9 cellular contexts compared by ENCODE assay signal in genomic region chr11:111097191-111097590, GRCh38.
DNase-seq lines count a peak whose midpoint lies in the region; ATAC-seq and TF ChIP-seq lines count a peak whose summit lies in the region.
"Had no signal": no experiment of that assay in that cellular context is flagged by ENCODE, and none has a peak within 500 bp of the region (broad histone marks: within the 10 kb centered on the region; RNA-seq: fewer than 3 reads in every experiment).

No MANE protein-coding gene starts in this region.

- H3K36me3 Mint-ChIP-seq in activated T-helper 1 cell treated with anti-CD3 and anti-CD28 coated beads, Interleukin-12 subunit alpha, Interleukin-12 subunit beta, Interleukin-2, Interleukin-4 antibody, amounts not matched to agents 30 ng/mL and 10 ng/mL and 1 ng/mL, durations not matched to agents 14 hours and 24 hours and 36 hours (ENCODE audit: low read depth) = no peaks in the 10 kb centered on the region

- H3K27ac Mint-ChIP-seq in activated T-helper 1 cell treated with anti-CD3 and anti-CD28 coated beads, Interleukin-12 subunit alpha, Interleukin-12 subunit beta, Interleukin-2, Interleukin-4 antibody, amounts not matched to agents 30 ng/mL and 10 ng/mL and 1 ng/mL, durations not matched to agents 14 hours and 24 hours and 36 hours = no peak overlapping the region

- H3K4me1 Mint-ChIP-seq in activated T-helper 1 cell treated with anti-CD3 and anti-CD28 coated beads, Interleukin-12 subunit alpha, Interleukin-12 subunit beta, Interleukin-2, Interleukin-4 antibody, amounts not matched to agents 30 ng/mL and 10 ng/mL and 1 ng/mL, durations not matched to agents 14 hours and 24 hours and 36 hours (ENCODE audit: low read depth) = no peaks in the 10 kb centered on the region

- TF ChIP-seq CTCF in gastroesophageal sphincter (IDR thresholded peaks at IDR 0.05) (no peak), retinal pigment epithelial cell (conservative IDR thresholded peaks at IDR 0.05; ENCODE audit: low read depth, low read length) (no peak)

- DNase-seq in GM04504 (ENCODE audit: low read depth) (peak; percentile 7), OCI-M1 (lab: John Stamatoyannopoulos, UW) (peak; percentile 45), retinal pigment epithelial cell (ENCODE audit: low read depth) (no peak), NCI-H345 treated with DMSO at 0.1 percent for 48 hours (lab: John Stamatoyannopoulos, UW; ENCODE audit: unreplicated experiment) (no peak), NCI-H82 treated with DMSO at 0.1 percent for 48 hours (lab: John Stamatoyannopoulos, UW; ENCODE audit: unreplicated experiment) (no peak)
- no peak for DNase-seq in activated T-helper 1 cell treated with anti-CD3 and anti-CD28 coated beads, Interleukin-12 subunit alpha, Interleukin-12 subunit beta, Interleukin-2, Interleukin-4 antibody, amounts not matched to agents 30 ng/mL and 10 ng/mL and 1 ng/mL, durations not matched to agents 14 hours and 24 hours and 36 hours (ENCODE audit: low spot score)

- no peak for TF ChIP-seq POLR2A in gastroesophageal sphincter (IDR thresholded peaks at IDR 0.05)

- intact Hi-C loops in activated T-helper 1 cell treated with anti-CD3 and anti-CD28 coated beads, Interleukin-12 subunit alpha, Interleukin-12 subunit beta, Interleukin-2, Interleukin-4 antibody, amounts not matched to agents 30 ng/mL and 10 ng/mL and 1 ng/mL, durations not matched to agents 14 hours and 24 hours and 36 hours (cut with micrococcal nuclease) = no loop called here

- no peaks in the 10 kb centered on the region for H3K36me3 ChIP-seq in gastroesophageal sphincter

- H3K27ac ChIP-seq in gastroesophageal sphincter = no peak overlapping the region

- TF ChIP-seq EP300 in gastroesophageal sphincter (IDR thresholded peaks at IDR 0.05) = no peak

- peaks cover 8% of the 10 kb centered on the region for H3K27me3 Mint-ChIP-seq in activated T-helper 1 cell treated with anti-CD3 and anti-CD28 coated beads, Interleukin-12 subunit alpha, Interleukin-12 subunit beta, Interleukin-2, Interleukin-4 antibody, amounts not matched to agents 30 ng/mL and 10 ng/mL and 1 ng/mL, durations not matched to agents 14 hours and 24 hours and 36 hours (ENCODE audit: insufficient read depth)

- H3K9me3 Mint-ChIP-seq in activated T-helper 1 cell treated with anti-CD3 and anti-CD28 coated beads, Interleukin-12 subunit alpha, Interleukin-12 subunit beta, Interleukin-2, Interleukin-4 antibody, amounts not matched to agents 30 ng/mL and 10 ng/mL and 1 ng/mL, durations not matched to agents 14 hours and 24 hours and 36 hours = no peaks in the 10 kb centered on the region

- ATAC-seq in gastroesophageal sphincter (peak; percentile 39), HG03095 (IDR thresholded peaks at IDR 0.05; ENCODE audit: unreplicated experiment) (no peak)

- H3K27me3 ChIP-seq in gastroesophageal sphincter = peaks cover 3% of the 10 kb centered on the region

- H3K4me1 ChIP-seq in gastroesophageal sphincter = no peaks in the 10 kb centered on the region

- H3K4me3 ChIP-seq in gastroesophageal sphincter (peak overlapping the region; percentile 21 to 40), retinal pigment epithelial cell (ENCODE audit: low read length) (peak overlapping the region; percentile 25)
- H3K4me3 ChIP-seq: GM12878 had no signal

- no peak overlapping the region for H3K4me3 Mint-ChIP-seq in activated T-helper 1 cell treated with anti-CD3 and anti-CD28 coated beads, Interleukin-12 subunit alpha, Interleukin-12 subunit beta, Interleukin-2, Interleukin-4 antibody, amounts not matched to agents 30 ng/mL and 10 ng/mL and 1 ng/mL, durations not matched to agents 14 hours and 24 hours and 36 hours

- 69 to 78% methylated on average over 4 to 9 of the region's 11 CpGs for WGBS in gastroesophageal sphincter (ENCODE audit: low coverage in 1 of 2), 2 donors

- H3K9me3 ChIP-seq in gastroesophageal sphincter = no peaks in the 10 kb centered on the region

Comparison
In these comparisons a context has a peak if more than half of its experiments do, and no peak if none do; other contexts are left out.
1. DNase-seq: peak in GM04504 (single experiment) and OCI-M1 (single experiment); none in retinal pigment epithelial cell (single experiment), NCI-H345 treated with DMSO at 0.1 percent for 48 hours (single experiment), NCI-H82 treated with DMSO at 0.1 percent for 48 hours (single experiment) and activated T-helper 1 cell treated with anti-CD3 and anti-CD28 coated beads, Interleukin-12 subunit alpha, Interleukin-12 subunit beta, Interleukin-2, Interleukin-4 antibody, amounts not matched to agents 30 ng/mL and 10 ng/mL and 1 ng/mL, durations not matched to agents 14 hours and 24 hours and 36 hours (single experiment).